12 cellular contexts compared by ENCODE assay signal in the genomic region with DNA sequence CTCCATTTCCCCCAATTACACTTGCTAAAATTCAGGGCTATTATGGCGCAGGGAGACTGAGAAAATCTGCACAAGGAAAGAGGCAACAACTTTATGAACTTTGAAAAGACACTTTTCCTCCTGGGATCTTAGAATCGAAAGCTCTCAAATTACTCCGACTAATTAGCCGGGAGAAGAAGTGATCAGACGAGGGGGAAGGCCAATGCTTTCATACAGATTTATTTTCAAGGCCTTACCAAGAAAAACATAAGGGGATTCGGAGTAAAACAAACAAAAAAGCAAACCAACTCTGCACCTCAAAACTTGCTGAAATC. TPM values are rescaled to one million over a fixed set of nuclear protein-coding genes. Genes with fewer than 3 reads are reported as not detected.
A peak's percentile ranks its signal among the peaks of the same experiment; 100 is the strongest.
DNase-seq lines count a peak whose midpoint lies in the region; ATAC-seq lines count a peak whose summit lies in the region.
"Had no signal": no experiment of that assay in that cellular context is flagged by ENCODE, and none has a peak within 500 bp of the region (broad histone marks: within the 10 kb centered on the region; RNA-seq: fewer than 3 reads in every experiment).

No MANE protein-coding gene starts in this region.

- H3K36me3 Mint-ChIP-seq in activated naive CD4-positive, alpha-beta T cell treated with anti-CD3 and anti-CD28 coated beads for 36 hours (ENCODE audit: low read depth) = peaks cover 3% of the 10 kb centered on the region
- H3K36me3 Mint-ChIP-seq in activated CD4-positive, alpha-beta memory T cell treated with anti-CD3 and anti-CD28 coated beads for 36 hours = peaks cover 6% of the 10 kb centered on the region

- peaks cover 77% of the 10 kb centered on the region for H3K27me3 Mint-ChIP-seq in activated naive CD4-positive, alpha-beta T cell treated with anti-CD3 and anti-CD28 coated beads for 36 hours (ENCODE audit: low read depth)
- H3K27me3 Mint-ChIP-seq in activated CD4-positive, alpha-beta memory T cell treated with anti-CD3 and anti-CD28 coated beads for 36 hours = peaks cover 66% of the 10 kb centered on the region
- H3K27me3 Mint-ChIP-seq in stimulated activated naive CD8-positive, alpha-beta T cell treated with anti-CD3 and anti-CD28 coated beads, Interleukin-15, amount 100 ng/mL, for 72 hours = peaks cover 100% of the 10 kb centered on the region

- no peak overlapping the region for H3K27ac Mint-ChIP-seq in activated naive CD4-positive, alpha-beta T cell treated with anti-CD3 and anti-CD28 coated beads for 36 hours
- no peak overlapping the region for H3K27ac Mint-ChIP-seq in activated CD4-positive, alpha-beta memory T cell treated with anti-CD3 and anti-CD28 coated beads for 36 hours
- peak overlapping the region in 1 of 2 donors; percentile 71 for H3K27ac Mint-ChIP-seq in stimulated activated naive CD8-positive, alpha-beta T cell treated with anti-CD3 and anti-CD28 coated beads, Interleukin-15, amount 100 ng/mL, for 72 hours

- peaks cover 46% of the 10 kb centered on the region for H3K4me1 Mint-ChIP-seq in activated naive CD4-positive, alpha-beta T cell treated with anti-CD3 and anti-CD28 coated beads for 36 hours (ENCODE audit: low read depth)
- peaks cover 36% of the 10 kb centered on the region for H3K4me1 Mint-ChIP-seq in activated CD4-positive, alpha-beta memory T cell treated with anti-CD3 and anti-CD28 coated beads for 36 hours (ENCODE audit: low read depth)
- peaks cover 66% of the 10 kb centered on the region for H3K4me1 Mint-ChIP-seq in stimulated activated naive CD8-positive, alpha-beta T cell treated with anti-CD3 and anti-CD28 coated beads, Interleukin-15, amount 100 ng/mL, for 72 hours

- ATAC-seq in stimulated activated naive CD8-positive, alpha-beta T cell treated with anti-CD3 and anti-CD28 coated beads, Interleukin-15, amount 100 ng/mL, for 72 hours = no peak
- no peak for ATAC-seq in GM21447 (IDR thresholded peaks at IDR 0.05; ENCODE audit: unreplicated experiment)

- intact Hi-C loops in activated naive CD4-positive, alpha-beta T cell treated with anti-CD3 and anti-CD28 coated beads for 36 hours (cut with micrococcal nuclease) = no loop called here
- intact Hi-C loops in activated CD4-positive, alpha-beta memory T cell treated with anti-CD3 and anti-CD28 coated beads for 36 hours (cut with micrococcal nuclease) = no loop called here

- peaks cover 27% of the 10 kb centered on the region for H3K4me1 ChIP-seq in iPS-15b (ENCODE audit: control insufficient read depth, insufficient read depth, low read length)

- no peaks in the 10 kb centered on the region for H3K36me3 ChIP-seq in iPS-15b (ENCODE audit: control insufficient read depth, insufficient read depth, low read length)
- H3K36me3 ChIP-seq: left lung had no signal

- DNase-seq in activated naive CD4-positive, alpha-beta T cell treated with anti-CD3 and anti-CD28 coated beads for 36 hours = no peak
- no peak for DNase-seq in activated naive CD4-positive, alpha-beta T cell treated with Interleukin-2 at 50 U/mL for 16 hours
- DNase-seq in activated CD4-positive, alpha-beta memory T cell treated with anti-CD3 and anti-CD28 coated beads for 36 hours = no peak
- no peak for DNase-seq in stimulated activated naive CD8-positive, alpha-beta T cell treated with anti-CD3 and anti-CD28 coated beads, Interleukin-15, amount 100 ng/mL, for 72 hours
- DNase-seq in NCI-H2196 (lab: John Stamatoyannopoulos, UW; ENCODE audit: unreplicated experiment) = no peak
- no peak for DNase-seq in activated CD8-positive, alpha-beta memory T cell treated with anti-CD3 and anti-CD28 coated beads for 24 hours
- DNase-seq: NCI-H1930; stimulated activated CD4-positive, alpha-beta T cell treated with anti-CD3 and anti-CD28 coated beads, Interleukin-12 subunit alpha, Interleukin-12 subunit beta, amount 100 ng/mL, for 4 hours had no signal

- H3K9me3 Mint-ChIP-seq in activated naive CD4-positive, alpha-beta T cell treated with anti-CD3 and anti-CD28 coated beads for 36 hours = no peaks in the 10 kb centered on the region
- no peaks in the 10 kb centered on the region for H3K9me3 Mint-ChIP-seq in activated CD4-positive, alpha-beta memory T cell treated with anti-CD3 and anti-CD28 coated beads for 36 hours
- H3K9me3 Mint-ChIP-seq in stimulated activated naive CD8-positive, alpha-beta T cell treated with anti-CD3 and anti-CD28 coated beads, Interleukin-15, amount 100 ng/mL, for 72 hours = no peaks in the 10 kb centered on the region

- H3K4me3 ChIP-seq in iPS-15b (ENCODE audit: low read depth, low read length) = peak overlapping the region; percentile 58

- H3K9ac ChIP-seq in iPS-15b (ENCODE audit: low read depth, low read length) = no peak overlapping the region

- CTCF ChIA-PET in activated naive CD4-positive, alpha-beta T cell treated with anti-CD3 and anti-CD28 coated beads for 36 hours (lab: Charles Lee) = interaction anchor here (0.9 kb wide), 1 partner anchor 147 kb away, joined by 3 read pairs; no protein-coding TSS in a partner anchor
- CTCF ChIA-PET in activated CD4-positive, alpha-beta memory T cell treated with anti-CD3 and anti-CD28 coated beads for 36 hours (lab: Charles Lee) = interaction anchor here (1.2 kb wide), 1 partner anchor 9 kb away, joined by 3 read pairs; no protein-coding TSS in a partner anchor

- POLR2A ChIA-PET in activated CD4-positive, alpha-beta memory T cell treated with anti-CD3 and anti-CD28 coated beads for 36 hours (lab: Charles Lee) = no interaction called here

- peak overlapping the region; percentile 57 for H3K4me3 Mint-ChIP-seq in activated naive CD4-positive, alpha-beta T cell treated with anti-CD3 and anti-CD28 coated beads for 36 hours
- H3K4me3 Mint-ChIP-seq in activated CD4-positive, alpha-beta memory T cell treated with anti-CD3 and anti-CD28 coated beads for 36 hours = peak overlapping the region; percentile 55
- peak overlapping the region; percentile 77 to 82 for H3K4me3 Mint-ChIP-seq in stimulated activated naive CD8-positive, alpha-beta T cell treated with anti-CD3 and anti-CD28 coated beads, Interleukin-15, amount 100 ng/mL, for 72 hours

- H3K27me3 ChIP-seq in iPS-15b (ENCODE audit: control insufficient read depth, insufficient read depth, low read length) = peaks cover 96% of the 10 kb centered on the region

- no peaks in the 10 kb centered on the region for H3K9me3 ChIP-seq in iPS-15b (ENCODE audit: control insufficient read depth, insufficient read depth, low read length)
- H3K9me3 ChIP-seq: left lung had no signal

RNA-seq across cellular contexts. Expression of a gene that starts 1.6 kb away (rescaled TPM):
- 1 to 10 TPM; 1.5 TPM for total RNA-seq in activated naive CD4-positive, alpha-beta T cell treated with anti-CD3 and anti-CD28 coated beads for 36 hours
- not detected for total RNA-seq in activated CD4-positive, alpha-beta memory T cell treated with anti-CD3 and anti-CD28 coated beads for 36 hours
- total RNA-seq: left lung, subcutaneous adipose tissue had no signal
